In the genomic region with DNA sequence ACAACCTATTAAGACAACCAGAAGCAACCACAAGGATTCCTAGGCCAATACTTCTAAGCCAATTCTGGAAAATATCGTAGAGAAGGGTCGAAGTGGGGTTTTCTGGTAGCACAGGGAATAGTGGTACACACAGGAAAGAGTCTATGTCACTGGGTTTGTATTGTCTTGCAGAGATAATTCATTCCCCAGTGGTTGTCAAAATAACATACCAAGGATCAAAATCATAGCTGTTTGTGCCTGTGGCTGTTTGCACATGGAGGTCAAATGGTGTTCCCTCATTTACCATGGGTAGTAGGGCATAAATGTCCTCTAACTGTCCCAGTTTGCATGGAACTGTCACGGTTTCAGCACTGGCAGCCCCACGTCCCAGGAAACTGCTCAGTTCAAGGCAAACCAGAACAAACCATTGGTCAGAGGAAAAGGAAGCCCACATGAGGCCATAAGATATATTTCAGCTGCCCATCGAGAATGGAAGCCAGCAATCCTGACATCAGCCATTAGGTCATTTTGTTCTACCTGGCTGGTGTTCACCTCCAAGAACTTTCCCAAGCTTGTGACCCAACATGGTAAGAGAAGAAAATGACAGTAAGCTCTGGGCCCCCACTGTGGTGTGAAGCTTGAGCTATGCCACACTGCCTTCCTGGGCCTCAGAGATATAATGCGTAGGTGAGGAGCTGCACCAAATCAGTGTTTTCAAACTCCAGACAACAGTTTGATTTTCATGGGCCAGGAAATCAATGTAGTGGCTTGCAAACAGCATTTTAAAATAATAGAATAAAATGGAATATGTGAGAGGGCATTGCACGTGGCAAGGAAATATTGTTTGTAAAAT, we compare ENCODE assay signal across 16 cellular contexts. TPM values are rescaled to one million over a fixed set of nuclear protein-coding genes. Genes with fewer than 3 reads are reported as not detected.
A peak's percentile ranks its signal among the peaks of the same experiment; 100 is the strongest.
DNase-seq lines count a peak whose midpoint lies in the region; ATAC-seq, FAIRE-seq and TF ChIP-seq lines count a peak whose summit lies in the region.
"Had no signal": no experiment of that assay in that cellular context is flagged by ENCODE, and none has a peak within 500 bp of the region (broad histone marks: within the 10 kb centered on the region; RNA-seq: fewer than 3 reads in every experiment).

No MANE protein-coding gene starts in this region.

- H4K20me1 ChIP-seq in smooth muscle cell (ENCODE audit: low read depth): no peaks in the 10 kb centered on the region

- intact Hi-C loops in thyroid gland (cut with DNase I): no loop called here

- no peak for FAIRE-seq in frontal cortex (lab: Jason Lieb, UNC)
- FAIRE-seq: RCC 7860, small intestine had no signal

- H3K4me3 ChIP-seq in smooth muscle cell (no peak overlapping the region), thyroid gland (replicated peaks in 1 of 3) (no peak overlapping the region)
- H3K4me3 ChIP-seq: gastrocnemius medialis had no signal

- no peak for DNase-seq in activated T-cell treated with anti-CD3 and anti-CD28 coated beads, Interleukin-2, amount 50 U/mL, for 72 hours
- no peak for DNase-seq in activated T-cell treated with anti-CD3 and anti-CD28 coated beads, Interleukin-2, amount 50 U/mL, for 48 hours
- DNase-seq in M059J (ENCODE audit: low read depth) (peak; percentile 59), smooth muscle cell (lab: John Stamatoyannopoulos, UW; ENCODE audit: unreplicated experiment) (no peak), GM19240 (ENCODE audit: insufficient read length, low spot score) (no peak), thyroid gland (no peak), frontal cortex (ENCODE audit: low spot score in 2 of 2) (no peak)
- DNase-seq in activated naive CD8-positive, alpha-beta T cell treated with anti-CD3 and anti-CD28 coated beads for 36 hours: no peak
- DNase-seq: activated gamma-delta T cell, gastrocnemius medialis, H7, NCI-H1694, NCI-H510A, small intestine, SW 1271 had no signal

- no peaks in the 10 kb centered on the region for H3F3A ChIP-seq in smooth muscle cell (ENCODE audit: low read depth)

- ATAC-seq in activated T-cell treated with anti-CD3 and anti-CD28 coated beads, Interleukin-2, amount 50 U/mL, for 72 hours (replicated peaks in 1 of 2): peak; percentile 28 to 44
- ATAC-seq: gastrocnemius medialis had no signal

- H3K4me2 ChIP-seq in smooth muscle cell: no peak overlapping the region

- H3K36me3 ChIP-seq in smooth muscle cell (ENCODE audit: low read depth) (no peaks in the 10 kb centered on the region), thyroid gland (no peaks in the 10 kb centered on the region)
- H3K36me3 ChIP-seq: gastrocnemius medialis had no signal

- H3K27me3 Mint-ChIP-seq in activated T-cell treated with anti-CD3 and anti-CD28 coated beads, Interleukin-2, amount 50 U/mL, for 72 hours (ENCODE audit: low read depth): no peaks in the 10 kb centered on the region
- no peaks in the 10 kb centered on the region for H3K27me3 Mint-ChIP-seq in activated naive CD8-positive, alpha-beta T cell treated with anti-CD3 and anti-CD28 coated beads for 36 hours

- peak overlapping the region; percentile 94 for H3K27ac Mint-ChIP-seq in activated T-cell treated with anti-CD3 and anti-CD28 coated beads, Interleukin-2, amount 50 U/mL, for 72 hours
- peak overlapping the region; percentile 94 for H3K27ac Mint-ChIP-seq in activated naive CD8-positive, alpha-beta T cell treated with anti-CD3 and anti-CD28 coated beads for 36 hours

- WGBS in smooth muscle cell (ENCODE audit: low lambda C conversion rate): 91% methylated on average over 7 of the region's 7 CpGs
- 89 to 90% methylated on average over 7 of the region's 7 CpGs for WGBS in thyroid gland, 2 donors

- H2AFZ ChIP-seq in smooth muscle cell (ENCODE audit: low read depth): no peak overlapping the region

- H3K4me1 ChIP-seq in smooth muscle cell (ENCODE audit: low read depth) (no peaks in the 10 kb centered on the region), thyroid gland (no peaks in the 10 kb centered on the region)
- H3K4me1 ChIP-seq: gastrocnemius medialis had no signal

- no peak for TF ChIP-seq POLR2A in thyroid gland (IDR thresholded peaks at IDR 0.05)

- peak overlapping the region; percentile 66 to 76 for H3K4me3 Mint-ChIP-seq in activated T-cell treated with anti-CD3 and anti-CD28 coated beads, Interleukin-2, amount 50 U/mL, for 72 hours
- peak overlapping the region; percentile 54 for H3K4me3 Mint-ChIP-seq in activated naive CD8-positive, alpha-beta T cell treated with anti-CD3 and anti-CD28 coated beads for 36 hours

- no peaks in the 10 kb centered on the region for H3K79me2 ChIP-seq in smooth muscle cell (ENCODE audit: low read depth)

- no peak overlapping the region for H3K9ac ChIP-seq in smooth muscle cell (ENCODE audit: low read depth)

- H3K27me3 ChIP-seq in smooth muscle cell (ENCODE audit: low read depth) (no peaks in the 10 kb centered on the region), thyroid gland (no peaks in the 10 kb centered on the region)
- H3K27me3 ChIP-seq: gastrocnemius medialis had no signal

- TF ChIP-seq CTCF in smooth muscle cell (IDR thresholded peaks at IDR 0.05; ENCODE audit: borderline replicate concordance, insufficient read depth, poor library complexity, severe bottlenecking) (no peak), thyroid gland (IDR thresholded peaks at IDR 0.05) (no peak)

- H3K27ac ChIP-seq in smooth muscle cell (ENCODE audit: low read depth) (peak overlapping the region; percentile 40), thyroid gland (no peak overlapping the region)
- H3K27ac ChIP-seq: gastrocnemius medialis had no signal

- H3K4me1 Mint-ChIP-seq in activated T-cell treated with anti-CD3 and anti-CD28 coated beads, Interleukin-2, amount 50 U/mL, for 72 hours (ENCODE audit: low read depth): peaks cover 46% of the 10 kb centered on the region
- H3K4me1 Mint-ChIP-seq in activated naive CD8-positive, alpha-beta T cell treated with anti-CD3 and anti-CD28 coated beads for 36 hours: peaks cover 59% of the 10 kb centered on the region

- peaks cover 0 to 1% of the 10 kb centered on the region in 2 donors for H3K9me3 Mint-ChIP-seq in activated T-cell treated with anti-CD3 and anti-CD28 coated beads, Interleukin-2, amount 50 U/mL, for 72 hours
- no peaks in the 10 kb centered on the region for H3K9me3 Mint-ChIP-seq in activated naive CD8-positive, alpha-beta T cell treated with anti-CD3 and anti-CD28 coated beads for 36 hours

- no peaks in the 10 kb centered on the region for H3K36me3 Mint-ChIP-seq in activated T-cell treated with anti-CD3 and anti-CD28 coated beads, Interleukin-2, amount 50 U/mL, for 72 hours (ENCODE audit: insufficient read depth in 2 of 2)
- H3K36me3 Mint-ChIP-seq in activated naive CD8-positive, alpha-beta T cell treated with anti-CD3 and anti-CD28 coated beads for 36 hours: peaks cover 5% of the 10 kb centered on the region

- H3K9me3 ChIP-seq in smooth muscle cell (replicated peaks; ENCODE audit: low read depth) (no peaks in the 10 kb centered on the region), thyroid gland (no peaks in the 10 kb centered on the region)
- H3K9me3 ChIP-seq: gastrocnemius medialis had no signal

RNA-seq across cellular contexts. Expression of gene NFE2L3, which starts 53.9 kb away (rescaled TPM):
- 10 to 100 TPM; 18.5 to 22.2 TPM for total RNA-seq in activated T-cell treated with anti-CD3 and anti-CD28 coated beads, Interleukin-2, amount 50 U/mL, for 72 hours
- total RNA-seq in M059J (2014; rRNA removed; shearing (Covaris generic)): 38.2 and 51.3 TPM in 2 replicates
- total RNA-seq in activated naive CD8-positive, alpha-beta T cell treated with anti-CD3 and anti-CD28 coated beads for 36 hours: 10 to 100 TPM; 35.2 to 35.3 TPM
- 5.5 and 5.6 TPM in 2 replicates for total RNA-seq in smooth muscle cell
- 2.4 and 6.2 TPM in 2 replicates for polyA plus RNA-seq in smooth muscle cell
- 1 to 10 TPM in 2 of 4 donors, under 1 TPM in 2; 0.33 to 1.4 (median 0.98) TPM for total RNA-seq in thyroid gland
- total RNA-seq in frontal cortex: 9.8 TPM
